1 cellular context compared by ENCODE assay signal in genomic region chr20:49979030-49979832, GRCh38.
TF ChIP-seq lines count a peak whose summit lies in the region.

No MANE protein-coding gene starts in this region.

TF ChIP-seq in HepG2, 621 proteins besides CTCF, POLR2A, EP300 and RAD21 (continued from another document and continues in another):
- peak; percentile 43; the same call in 1 of the 2 replicates for TF ChIP-seq PAXIP1 (CRISPR knock-in tag; conservative IDR thresholded peaks at IDR 0.05)
- TF ChIP-seq NR3C1 (CRISPR knock-in tag; IDR thresholded peaks at IDR 0.05), result no peak
- peak; percentile 91 for TF ChIP-seq REL (CRISPR knock-in tag; conservative IDR thresholded peaks at IDR 0.05)
- peak; percentile 98 for TF ChIP-seq ZNF333 (CRISPR knock-in tag; IDR thresholded peaks at IDR 0.05; ENCODE audit: borderline replicate concordance)
- TF ChIP-seq KMT2B (CRISPR knock-in tag; IDR thresholded peaks at IDR 0.05), result peak; percentile 60; the same call in 1 of the 2 replicates
- TF ChIP-seq HOXA3 (CRISPR knock-in tag; IDR thresholded peaks at IDR 0.05), result peak; percentile 79
- peak; percentile 27; the same call in 1 of the 2 replicates for TF ChIP-seq SUZ12 (IDR thresholded peaks at IDR 0.05; ENCODE audit: low read depth, low read length)
- TF ChIP-seq ISX (CRISPR knock-in tag; conservative IDR thresholded peaks at IDR 0.05), result peak; percentile 89; the same call in 1 of the 2 replicates
- no peak for TF ChIP-seq DPF2 (CRISPR knock-in tag; IDR thresholded peaks at IDR 0.05; ENCODE audit: borderline replicate concordance, low read depth)
- TF ChIP-seq TBL1XR1 (IDR thresholded peaks at IDR 0.05; ENCODE audit: borderline replicate concordance, low read length, partially characterized antibody), result peak; percentile 46
- peak; percentile 61 for TF ChIP-seq POGZ (CRISPR knock-in tag; IDR thresholded peaks at IDR 0.05)
- peak; percentile 59 for TF ChIP-seq DBP (CRISPR knock-in tag; IDR thresholded peaks at IDR 0.05; ENCODE audit: not compliant biosample characterization)
- TF ChIP-seq ZNF414 (CRISPR knock-in tag; IDR thresholded peaks at IDR 0.05), result no peak
- TF ChIP-seq SRSF1 (optimal IDR thresholded peaks at IDR 0.05; ENCODE audit: low read depth, low read length), result peak; percentile 83
- TF ChIP-seq MLX (CRISPR knock-in tag; IDR thresholded peaks at IDR 0.05), result peak; percentile 59; the same call in 1 of the 2 replicates
- no peak for TF ChIP-seq SMAD3 (CRISPR knock-in tag; IDR thresholded peaks at IDR 0.05)
- TF ChIP-seq SKIL (CRISPR knock-in tag; IDR thresholded peaks at IDR 0.05; ENCODE audit: borderline replicate concordance), result peak; percentile 45; the same call in 1 of the 2 replicates
- TF ChIP-seq GABPA (IDR thresholded peaks at IDR 0.05; ENCODE audit: low read depth, low read length), result no peak
- TF ChIP-seq GABPA (CRISPR knock-in tag; IDR thresholded peaks at IDR 0.05; ENCODE audit: low read depth), result no peak
- TF ChIP-seq FIP1L1 (IDR thresholded peaks at IDR 0.05; ENCODE audit: borderline replicate concordance, insufficient read depth, low read depth, low read length), result no peak
- no peak for TF ChIP-seq PAX8 (CRISPR knock-in tag; IDR thresholded peaks at IDR 0.05; ENCODE audit: borderline replicate concordance)
- TF ChIP-seq DR1 (CRISPR knock-in tag; IDR thresholded peaks at IDR 0.05), result 0 out of 2 replicates have a peak, but pooled peaks have one; percentile 54
- TF ChIP-seq CCAR2 (optimal IDR thresholded peaks at IDR 0.05; ENCODE audit: low read depth, low read length), result no peak
- TF ChIP-seq GTF3A (CRISPR knock-in tag; conservative IDR thresholded peaks at IDR 0.05), result no peak
- TF ChIP-seq CBX1 (IDR thresholded peaks at IDR 0.05; ENCODE audit: low read depth), result peak; percentile 36
- TF ChIP-seq CREBL2 (CRISPR knock-in tag; IDR thresholded peaks at IDR 0.05; ENCODE audit: borderline replicate concordance), result 0 out of 2 replicates have a peak, but pooled peaks have one; percentile 67
- no peak for TF ChIP-seq ZNF660 (CRISPR knock-in tag; IDR thresholded peaks at IDR 0.05; ENCODE audit: borderline replicate concordance, low read depth)
- TF ChIP-seq POLR2AphosphoS5 (IDR thresholded peaks at IDR 0.05; ENCODE audit: low read depth, low read length), result no peak
- no peak for TF ChIP-seq ZNF530 (CRISPR knock-in tag; IDR thresholded peaks at IDR 0.05; ENCODE audit: low read depth)
- peak; percentile 88; the same call in 1 of the 2 replicates for TF ChIP-seq ZNF670 (CRISPR knock-in tag; IDR thresholded peaks at IDR 0.05; ENCODE audit: borderline replicate concordance)
- TF ChIP-seq KLF15 (CRISPR knock-in tag; IDR thresholded peaks at IDR 0.05; ENCODE audit: borderline replicate concordance), result peak; percentile 59; the same call in 1 of the 2 replicates
- no peak for TF ChIP-seq SOX6 (IDR thresholded peaks at IDR 0.05)
- TF ChIP-seq SOX6 (CRISPR knock-in tag; IDR thresholded peaks at IDR 0.05), result peak; percentile 77
- peak; percentile 88; the same call in 1 of the 2 replicates for TF ChIP-seq ZBTB49 (CRISPR knock-in tag; IDR thresholded peaks at IDR 0.05; ENCODE audit: borderline replicate concordance)
- TF ChIP-seq ZBTB43 (CRISPR knock-in tag; conservative IDR thresholded peaks at IDR 0.05), result peak; percentile 74
- peak; percentile 95 for TF ChIP-seq ZGPAT (CRISPR knock-in tag; IDR thresholded peaks at IDR 0.05)
- 0 out of 2 replicates have a peak, but pooled peaks have one; percentile 29 for TF ChIP-seq ZNF431 (CRISPR knock-in tag; IDR thresholded peaks at IDR 0.05; ENCODE audit: borderline replicate concordance, low read depth)
- TF ChIP-seq MLLT10 (CRISPR knock-in tag; IDR thresholded peaks at IDR 0.05), result no peak
- peak; percentile 64; the same call in 1 of the 2 replicates for TF ChIP-seq PRDM4 (CRISPR knock-in tag; IDR thresholded peaks at IDR 0.05; ENCODE audit: borderline replicate concordance)
- TF ChIP-seq FOXP1 (IDR thresholded peaks at IDR 0.05), result no peak
- TF ChIP-seq FOXP1 (CRISPR knock-in tag; IDR thresholded peaks at IDR 0.05), result peak; percentile 17; the same call in 1 of the 2 replicates
- no peak for TF ChIP-seq WIZ (CRISPR knock-in tag; IDR thresholded peaks at IDR 0.05)
